ENCODE assay signal across 8 cellular contexts in the genomic region with DNA sequence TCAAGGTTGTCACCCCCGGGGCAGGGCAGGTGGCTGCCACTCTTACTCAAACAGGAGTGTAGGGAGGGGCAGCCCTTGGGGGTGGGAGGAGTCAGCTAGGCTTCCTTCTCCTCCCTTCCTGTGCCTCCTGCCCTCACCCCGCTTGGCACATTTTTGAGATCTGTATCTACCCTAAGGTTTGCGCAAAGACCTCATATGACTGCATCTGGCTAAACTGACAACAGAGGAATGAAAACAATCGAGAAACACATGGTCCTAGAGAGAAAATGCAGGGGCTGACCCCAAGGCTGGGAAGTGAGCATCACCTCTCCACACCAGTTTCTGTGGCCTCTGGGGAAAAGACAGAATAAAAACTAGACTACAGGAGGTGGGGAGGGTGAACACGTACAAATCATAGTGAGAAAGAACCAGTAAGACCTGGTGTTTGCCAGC. TPM values are rescaled to one million over a fixed set of nuclear protein-coding genes. Genes with fewer than 3 reads are reported as not detected.
DNase-seq lines count a peak whose midpoint lies in the region; ATAC-seq and TF ChIP-seq lines count a peak whose summit lies in the region.

No MANE protein-coding gene starts in this region.

- ATAC-seq in GM21786 (IDR thresholded peaks at IDR 0.05; ENCODE audit: unreplicated experiment) = peak; percentile 47
- peak; percentile 86 to 87 for ATAC-seq in activated T-cell treated with anti-CD3 and anti-CD28 coated beads, Interleukin-2, amount 50 U/mL, for 72 hours (replicated peaks in 1 of 2)
- no peak for ATAC-seq in upper lobe of right lung
- no peak for ATAC-seq in HG02763 (IDR thresholded peaks at IDR 0.05; ENCODE audit: unreplicated experiment)

- peaks cover 35% of the 10 kb centered on the region for H3K4me1 Mint-ChIP-seq in activated T-cell treated with anti-CD3 and anti-CD28 coated beads, Interleukin-2, amount 50 U/mL, for 72 hours (ENCODE audit: low read depth)
- H3K4me1 Mint-ChIP-seq in chondrocyte (ENCODE audit: low read depth) = peaks cover 3% of the 10 kb centered on the region

- intact Hi-C loops in upper lobe of right lung (cut with DNase I) = no loop called here

- no peaks in the 10 kb centered on the region for H3K36me3 ChIP-seq in upper lobe of right lung

- no peaks in the 10 kb centered on the region for H3K27me3 Mint-ChIP-seq in activated T-cell treated with anti-CD3 and anti-CD28 coated beads, Interleukin-2, amount 50 U/mL, for 72 hours (ENCODE audit: low read depth)
- no peaks in the 10 kb centered on the region for H3K27me3 Mint-ChIP-seq in chondrocyte (ENCODE audit: low read depth)

- H3K27ac Mint-ChIP-seq in activated T-cell treated with anti-CD3 and anti-CD28 coated beads, Interleukin-2, amount 50 U/mL, for 72 hours = peak overlapping the region; percentile 88
- no peak overlapping the region for H3K27ac Mint-ChIP-seq in chondrocyte (ENCODE audit: unreplicated experiment)

- H3K27ac ChIP-seq in upper lobe of right lung = no peak overlapping the region

- no peaks in the 10 kb centered on the region for H3K27me3 ChIP-seq in upper lobe of right lung

- no peak for TF ChIP-seq CTCF in chondrocyte (IDR thresholded peaks at IDR 0.05)
- no peak for TF ChIP-seq CTCF in upper lobe of right lung (IDR thresholded peaks at IDR 0.05)

- H3K4me3 Mint-ChIP-seq in activated T-cell treated with anti-CD3 and anti-CD28 coated beads, Interleukin-2, amount 50 U/mL, for 72 hours = peak overlapping the region; percentile 74 to 85
- no peak overlapping the region for H3K4me3 Mint-ChIP-seq in chondrocyte (ENCODE audit: unreplicated experiment)

- H3K9me3 ChIP-seq in upper lobe of right lung = no peaks in the 10 kb centered on the region

- H3K4me1 ChIP-seq in upper lobe of right lung = peaks cover 10% of the 10 kb centered on the region

- DNase-seq in NCI-H2171 (lab: John Stamatoyannopoulos, UW) (peak; percentile 56), chondrocyte (ENCODE audit: low spot score) (no peak), GOT3 (lab: John Stamatoyannopoulos, UW) (no peak), upper lobe of right lung (no peak)
- DNase-seq in activated T-cell treated with anti-CD3 and anti-CD28 coated beads, Interleukin-2, amount 50 U/mL, for 72 hours = peak; percentile 77 to 91
- DNase-seq in stimulated activated CD4-positive, alpha-beta T cell treated with anti-CD3 and anti-CD28 coated beads, Interleukin-1b, Interleukin-23, amount 100 ng/mL, for 24 hours (ENCODE audit: low read depth in 4 of 4, low spot score in 1 of 4) = peak in 3 of 4 experiments; percentile 26 to 65 (median 39)

- peaks cover 0 to 14% of the 10 kb centered on the region in 2 donors for H3K36me3 Mint-ChIP-seq in activated T-cell treated with anti-CD3 and anti-CD28 coated beads, Interleukin-2, amount 50 U/mL, for 72 hours (ENCODE audit: insufficient read depth in 2 of 2)
- peaks cover 3% of the 10 kb centered on the region for H3K36me3 Mint-ChIP-seq in chondrocyte (ENCODE audit: low read depth)

- no peak overlapping the region for H3K4me3 ChIP-seq in upper lobe of right lung

- no peaks in the 10 kb centered on the region for H3K9me3 Mint-ChIP-seq in activated T-cell treated with anti-CD3 and anti-CD28 coated beads, Interleukin-2, amount 50 U/mL, for 72 hours
- H3K9me3 Mint-ChIP-seq in chondrocyte (ENCODE audit: low read depth) = no peaks in the 10 kb centered on the region

RNA-seq across cellular contexts. Expression of a gene that starts 28.1 kb away (rescaled TPM):
- total RNA-seq in activated T-cell treated with anti-CD3 and anti-CD28 coated beads, Interleukin-2, amount 50 U/mL, for 72 hours = 10 to 100 TPM; 81.8 to 87.0 TPM
- total RNA-seq in chondrocyte (8.4 to 18.3 TPM (median 9.3 TPM) in 3 replicates), upper lobe of right lung (2.9 TPM)

Comparison
In these comparisons a context has a peak if more than half of its experiments do, and no peak if none do; other contexts are left out.
1. ATAC-seq: peak in GM21786 (single experiment) and activated T-cell treated with anti-CD3 and anti-CD28 coated beads, Interleukin-2, amount 50 U/mL, for 72 hours (2 of 2); none in upper lobe of right lung (single experiment) and HG02763 (single experiment).
2. DNase-seq: peak in NCI-H2171 (single experiment), activated T-cell treated with anti-CD3 and anti-CD28 coated beads, Interleukin-2, amount 50 U/mL, for 72 hours (2 of 2) and stimulated activated CD4-positive, alpha-beta T cell treated with anti-CD3 and anti-CD28 coated beads, Interleukin-1b, Interleukin-23, amount 100 ng/mL, for 24 hours (3 of 4); none in chondrocyte (single experiment), GOT3 (single experiment) and upper lobe of right lung (single experiment).